ENCODE assay signal across 21 cellular contexts in the genomic region with DNA sequence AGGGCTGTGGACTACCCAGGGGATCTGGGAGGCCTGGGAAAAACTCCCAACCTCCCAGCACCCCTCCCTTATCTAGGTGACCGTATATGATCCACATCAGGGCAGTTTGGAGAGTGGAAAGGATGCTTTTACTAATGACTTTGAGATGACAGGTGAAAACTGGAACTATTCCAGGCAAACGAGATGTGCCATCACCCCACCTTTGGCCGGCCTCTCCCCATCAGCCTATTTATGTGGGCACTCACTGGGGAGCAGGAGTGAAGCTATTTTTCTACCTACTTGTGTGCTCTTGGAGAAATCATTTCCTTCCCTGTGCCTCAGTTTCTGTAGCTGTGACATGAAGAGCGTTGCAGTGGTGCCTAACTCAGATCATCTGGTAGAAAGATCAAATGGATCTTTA.
DNase-seq lines count a peak whose midpoint lies in the region; ATAC-seq and TF ChIP-seq lines count a peak whose summit lies in the region.
"Had no signal": no experiment of that assay in that cellular context is flagged by ENCODE, and none has a peak within 500 bp of the region (broad histone marks: within the 10 kb centered on the region; RNA-seq: fewer than 3 reads in every experiment).

No MANE protein-coding gene starts in this region.

- CTCF ChIA-PET in MCF 10A (lab: Yijun Ruan, JAX) = no interaction called here

- no TSS peak for BruUV-seq in MCF 10A (replicated peaks; lab: Mats Ljungman, UMichigan)

- no peak overlapping the region for H2BK15ac ChIP-seq in H9 (ENCODE audit: low read depth, low read length)

- no peak overlapping the region for H3K56ac ChIP-seq in H9 (ENCODE audit: insufficient read length, low read depth, low read length)

- no peak overlapping the region for H2BK20ac ChIP-seq in H9 (ENCODE audit: low read depth, low read length, poor library complexity, severe bottlenecking)

- no peaks in the 10 kb centered on the region for H3K79me2 ChIP-seq in H9 (ENCODE audit: insufficient read depth, low read length)
- H3K79me2 ChIP-seq in trophoblast cell (ENCODE audit: control insufficient read depth, insufficient read depth, low read length, poor library complexity) = peaks cover 2% of the 10 kb centered on the region

- H3K4me1 Mint-ChIP-seq in H9 = peaks cover 27 to 36% of the 10 kb centered on the region in 2 experiments
- peaks cover 88% of the 10 kb centered on the region for H3K4me1 Mint-ChIP-seq in chondrocyte (ENCODE audit: low read depth)
- peaks cover 38% of the 10 kb centered on the region for H3K4me1 Mint-ChIP-seq in MCF 10A (ENCODE audit: insufficient read depth, unreplicated experiment)
- H3K4me1 Mint-ChIP-seq in progenitor cell of endocrine pancreas (ENCODE audit: low read depth) = peaks cover 39% of the 10 kb centered on the region

- H3K4me2 ChIP-seq in H9 (ENCODE audit: insufficient read depth, insufficient read length, low read length) (no peak overlapping the region), trophoblast cell (ENCODE audit: low read length) (no peak overlapping the region)
- H3K4me2 ChIP-seq: GM23338 had no signal

- H4K5ac ChIP-seq in H9 (ENCODE audit: insufficient read length, low read depth, low read length) = no peak overlapping the region

- H3K4ac ChIP-seq in H9 (ENCODE audit: low read depth, low read length) (no peak overlapping the region), trophoblast cell (ENCODE audit: low read depth, low read length) (no peak overlapping the region)

- no peaks in the 10 kb centered on the region for H3K23me2 ChIP-seq in H9 (ENCODE audit: insufficient read length, low read depth, low read length, poor library complexity, severe bottlenecking)

- POLR2A ChIA-PET in MCF 10A (lab: Yijun Ruan, JAX) = no interaction called here

- H3K27me3 ChIP-seq in H9 (ENCODE audit: insufficient read depth, low read length) (no peaks in the 10 kb centered on the region), trophoblast cell (ENCODE audit: insufficient read depth, low read length) (no peaks in the 10 kb centered on the region)
- H3K27me3 ChIP-seq: esophagus squamous epithelium, gastroesophageal sphincter, thyroid gland had no signal

- no peaks in the 10 kb centered on the region for H3K9me3 Mint-ChIP-seq in H9
- peaks cover 3% of the 10 kb centered on the region for H3K9me3 Mint-ChIP-seq in chondrocyte (ENCODE audit: low read depth)
- peaks cover 18% of the 10 kb centered on the region for H3K9me3 Mint-ChIP-seq in MCF 10A (ENCODE audit: unreplicated experiment)
- peaks cover 4% of the 10 kb centered on the region for H3K9me3 Mint-ChIP-seq in progenitor cell of endocrine pancreas (ENCODE audit: low read depth)
- H3K9me3 Mint-ChIP-seq: GM23338 had no signal

- no peak overlapping the region for H2BK5ac ChIP-seq in H9 (ENCODE audit: insufficient read length, low read length)
- H2BK5ac ChIP-seq in trophoblast cell (ENCODE audit: low read depth, low read length, poor library complexity) = no peak overlapping the region

- H2AFZ ChIP-seq in H9 (ENCODE audit: low read length) (no peak overlapping the region), trophoblast cell (ENCODE audit: insufficient read depth, low read length, poor library complexity) (no peak overlapping the region)
- H2AFZ ChIP-seq: GM23338 had no signal

- H3K9ac ChIP-seq in H9 (ENCODE audit: extremely low read depth, insufficient read length, low read length) = no peak overlapping the region
- H3K9ac ChIP-seq in trophoblast cell (ENCODE audit: low read length) = no peak overlapping the region

- H4K91ac ChIP-seq in H9 (ENCODE audit: insufficient read length, low read depth, low read length) (no peak overlapping the region), trophoblast cell (ENCODE audit: low read depth, low read length) (peak overlapping the region; percentile 96)

- intact Hi-C loops in MCF 10A (cut with micrococcal nuclease) = no loop called here

- H3K4me1 ChIP-seq in H9 (ENCODE audit: insufficient read depth, low read length) = no peaks in the 10 kb centered on the region
- H3K4me1 ChIP-seq in trophoblast cell (ENCODE audit: control insufficient read depth in 1 of 2, insufficient read depth in 2 of 2, low read length in 2 of 2) = peaks cover 59 to 63% of the 10 kb centered on the region in 2 experiments

- H3K23ac ChIP-seq in H9 (ENCODE audit: insufficient read length, low read depth, low read length) = no peak overlapping the region
- no peak overlapping the region for H3K23ac ChIP-seq in trophoblast cell (ENCODE audit: low read length)

- H3K4me3 Mint-ChIP-seq in H9 (no peak overlapping the region), chondrocyte (ENCODE audit: unreplicated experiment) (no peak overlapping the region), MCF 10A (ENCODE audit: unreplicated experiment) (no peak overlapping the region), progenitor cell of endocrine pancreas (ENCODE audit: low read depth) (no peak overlapping the region)
- H3K4me3 Mint-ChIP-seq: GM23338 had no signal

- H2AK5ac ChIP-seq in H9 (ENCODE audit: insufficient read length, low read length) (no peak overlapping the region), trophoblast cell (ENCODE audit: low read length) (no peak overlapping the region)

- no peak overlapping the region for H2BK120ac ChIP-seq in H9 (ENCODE audit: low read depth, low read length, poor library complexity, severe bottlenecking)
- H2BK120ac ChIP-seq in trophoblast cell (ENCODE audit: insufficient read depth, low read length, poor library complexity) = no peak overlapping the region

- H3K9me3 ChIP-seq in H9 (ENCODE audit: control insufficient read depth, low read depth, low read length) = no peaks in the 10 kb centered on the region
- peaks cover 2% of the 10 kb centered on the region for H3K9me3 ChIP-seq in trophoblast cell (ENCODE audit: insufficient read depth, low read depth, low read length)
- H3K9me3 ChIP-seq: esophagus squamous epithelium, gastroesophageal sphincter, thyroid gland had no signal

- H4K12ac ChIP-seq in trophoblast cell (ENCODE audit: low read depth, low read length) = no peak overlapping the region

- H3T11ph ChIP-seq in H9 (ENCODE audit: low read length) = no peak overlapping the region

- no peak overlapping the region for H3K18ac ChIP-seq in H9 (ENCODE audit: insufficient read length, low read depth, low read length)
- H3K18ac ChIP-seq in trophoblast cell (ENCODE audit: low read length) = no peak overlapping the region

- ATAC-seq in GM18867 (IDR thresholded peaks at IDR 0.05; ENCODE audit: unreplicated experiment) = no peak
- ATAC-seq: gastroesophageal sphincter, SK-N-SH treated with all-trans-retinoic acid at 6 μM for 48 hours had no signal

- no peak overlapping the region for H2BK12ac ChIP-seq in H9 (ENCODE audit: insufficient read length, low read depth, low read length)
- peak overlapping the region; percentile 66 for H2BK12ac ChIP-seq in trophoblast cell (ENCODE audit: low read length)

- H4K8ac ChIP-seq in H9 (replicated peaks; ENCODE audit: insufficient read length, low read depth, low read length) (no peak overlapping the region), trophoblast cell (ENCODE audit: low read depth, low read length) (no peak overlapping the region)

- no peaks in the 10 kb centered on the region for H3K36me3 ChIP-seq in trophoblast cell (ENCODE audit: control insufficient read depth in 1 of 2, insufficient read depth in 2 of 2, low read length in 2 of 2)
- H3K36me3 ChIP-seq: esophagus squamous epithelium, thyroid gland had no signal

- DNase-seq in activated effector memory CD4-positive, alpha-beta T cell treated with anti-CD3 and anti-CD28 coated beads, Interleukin-2, amount 50 U/mL, for 16 hours = peak; percentile 48
- no peak for DNase-seq in activated effector memory CD4-positive, alpha-beta T cell treated with Interleukin-2 at 50 U/mL for 16 hours
- no peak for DNase-seq in H9
- DNase-seq in chondrocyte (ENCODE audit: low spot score) = no peak
- no peak for DNase-seq in trophoblast cell
- DNase-seq in MCF 10A (ENCODE audit: unreplicated experiment) = no peak
- no peak for DNase-seq in progenitor cell of endocrine pancreas (ENCODE audit: low spot score, unreplicated experiment)
- DNase-seq: DMS79; effector memory CD4-positive, alpha-beta T cell; esophagus squamous epithelium; kidney glomerular epithelial cell; NCI-H2107; NCI-H510A; NK-92 treated with Interleukin-12 subunit alpha and Interleukin-12 subunit beta, amount 100 ng/mL, for 24 hours; stimulated activated CD4-positive, alpha-beta T cell treated with anti-CD3 and anti-CD28 coated beads, Interleukin-2, amount 100 ng/mL, for 24 hours; stimulated activated naive CD4-positive, alpha-beta T cell; thyroid gland had no signal

- no CpG with 5 or more reads among the region's 4 CpGs for WGBS in H9 (ENCODE audit: extremely low coverage, insufficient read length, low lambda C conversion rate)
- no CpG with 5 or more reads among the region's 4 CpGs for WGBS in trophoblast cell (ENCODE audit: extremely low coverage, insufficient coverage, insufficient read length)

- H3K14ac ChIP-seq in H9 (ENCODE audit: insufficient read depth, low read length) (no peak overlapping the region), trophoblast cell (ENCODE audit: low read length) (no peak overlapping the region)

- H3K27ac Mint-ChIP-seq in H9 (peak overlapping the region in 2 of 3 experiments; percentile 13 to 63; a peak in 1 of 7 replicates), chondrocyte (ENCODE audit: unreplicated experiment) (peak overlapping the region; percentile 60), MCF 10A (ENCODE audit: low read depth, unreplicated experiment) (no peak overlapping the region), progenitor cell of endocrine pancreas (no peak overlapping the region)
- H3K27ac Mint-ChIP-seq: GM23338 had no signal

- no peak for TF ChIP-seq CTCF in H9 (conservative IDR thresholded peaks at IDR 0.05)
- no peak for TF ChIP-seq CTCF in chondrocyte (IDR thresholded peaks at IDR 0.05)
- TF ChIP-seq CTCF in MCF 10A (IDR thresholded peaks at IDR 0.05; ENCODE audit: unreplicated experiment) = no peak
- TF ChIP-seq CTCF in progenitor cell of endocrine pancreas (IDR thresholded peaks at IDR 0.05; ENCODE audit: unreplicated experiment) = no peak

- no peaks in the 10 kb centered on the region for H3K79me1 ChIP-seq in H9 (ENCODE audit: insufficient read depth, low read depth, low read length, poor library complexity, severe bottlenecking)
- H3K79me1 ChIP-seq in trophoblast cell (ENCODE audit: low read length) = peaks cover 50% of the 10 kb centered on the region

- H3K36me3 Mint-ChIP-seq in H9 (ENCODE audit: insufficient read depth in 1 of 3, low read depth in 3 of 3) (peaks cover 0 to 2% (median 0%) of the 10 kb centered on the region in 3 experiments; a peak in 1 of 7 replicates), chondrocyte (ENCODE audit: low read depth) (peaks cover 14% of the 10 kb centered on the region), MCF 10A (ENCODE audit: insufficient read depth, unreplicated experiment) (peaks cover 15% of the 10 kb centered on the region), progenitor cell of endocrine pancreas (ENCODE audit: insufficient read depth) (no peaks in the 10 kb centered on the region)

- H3K27me3 Mint-ChIP-seq in H9 (ENCODE audit: low read depth) (peaks cover 3% of the 10 kb centered on the region; the same call in 1 of the 2 replicates), chondrocyte (ENCODE audit: low read depth) (no peaks in the 10 kb centered on the region), MCF 10A (ENCODE audit: insufficient read depth, unreplicated experiment) (no peaks in the 10 kb centered on the region), progenitor cell of endocrine pancreas (no peaks in the 10 kb centered on the region)

- H3K27ac ChIP-seq in H9 (ENCODE audit: insufficient read length, low read depth, low read length) = no peak overlapping the region
- H3K27ac ChIP-seq in trophoblast cell (ENCODE audit: low read depth, low read length) = no peak overlapping the region

- no peaks in the 10 kb centered on the region for H4K20me1 ChIP-seq in H9 (ENCODE audit: control insufficient read depth, insufficient read depth, insufficient read length)

- no peak overlapping the region for H3K4me3 ChIP-seq in trophoblast cell (ENCODE audit: low read depth, low read length)
- H3K4me3 ChIP-seq: esophagus squamous epithelium, gastroesophageal sphincter, GM23338, thyroid gland had no signal

Comparison
In these comparisons a context has a peak if more than half of its experiments do, and no peak if none do; other contexts are left out.
1. H3K27ac Mint-ChIP-seq: peak in H9 (2 of 3) and chondrocyte (single experiment); none in MCF 10A (single experiment) and progenitor cell of endocrine pancreas (single experiment).